25 cellular contexts compared by ENCODE assay signal in the genomic region with DNA sequence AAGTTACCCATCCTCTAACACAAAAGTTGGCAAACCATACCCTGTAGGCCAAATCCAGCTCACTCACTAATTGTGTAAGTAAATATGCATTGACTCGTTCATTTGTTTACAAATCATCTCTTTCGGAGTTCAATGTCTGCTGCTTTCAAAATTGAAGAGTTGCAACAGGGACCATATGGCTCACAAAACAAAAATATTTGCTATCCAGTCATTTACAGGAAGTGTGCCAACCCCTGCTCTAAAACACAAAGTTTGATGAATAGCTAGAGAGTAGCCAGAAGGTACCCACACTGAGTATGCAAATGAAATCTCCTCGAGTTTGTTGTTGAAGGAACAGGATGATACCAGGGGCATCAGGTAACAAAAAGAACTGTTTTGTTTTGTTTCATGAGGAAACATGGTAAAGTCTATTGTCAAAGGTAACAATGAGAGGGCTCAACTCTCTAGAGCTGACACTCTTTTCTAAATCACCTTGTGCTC.
DNase-seq lines count a peak whose midpoint lies in the region; ATAC-seq and TF ChIP-seq lines count a peak whose summit lies in the region.
"Had no signal": no experiment of that assay in that cellular context is flagged by ENCODE, and none has a peak within 500 bp of the region (broad histone marks: within the 10 kb centered on the region; RNA-seq: fewer than 3 reads in every experiment).

No MANE protein-coding gene starts in this region.

- H3K4me1 ChIP-seq in ectodermal cell (ENCODE audit: control insufficient read depth, insufficient read depth, low read length) (peaks cover 6% of the 10 kb centered on the region), neuronal stem cell (ENCODE audit: control insufficient read depth in 2 of 2, insufficient read depth in 1 of 2, low read depth in 1 of 2, low read length in 2 of 2) (peaks cover 2% of the 10 kb centered on the region in 2 donors), spleen (no peaks in the 10 kb centered on the region)
- H3K4me1 ChIP-seq: BLaER1 treated with 17β-estradiol and CSF1 and Interleukin-3, amounts not matched to agents 10 nM and 100 nM; foreskin keratinocyte; left ventricle myocardium inferior; right atrium auricular region; upper lobe of left lung had no signal

- peak overlapping the region; percentile 76 for H3K27ac ChIP-seq in ectodermal cell (ENCODE audit: insufficient read depth, low read depth, low read length, poor library complexity, severe bottlenecking)
- peak overlapping the region; percentile 2 for H3K27ac ChIP-seq in neuronal stem cell (replicated peaks; ENCODE audit: low read length)
- no peak overlapping the region for H3K27ac ChIP-seq in spleen
- H3K27ac ChIP-seq: BLaER1 treated with 17β-estradiol and CSF1 and Interleukin-3, amounts not matched to agents 10 nM and 100 nM; foreskin keratinocyte; left ventricle myocardium inferior; right atrium auricular region; SK-N-MC; upper lobe of left lung had no signal

- ATAC-seq in HG03432 (IDR thresholded peaks at IDR 0.05; ENCODE audit: unreplicated experiment), result no peak
- ATAC-seq: activated CD4-positive, CD25-positive, alpha-beta regulatory T cell treated with anti-CD3 and anti-CD28 coated beads, Interleukin-2, amount 50 U/mL, for 24 hours; foreskin keratinocyte; Panc1; stimulated activated naive CD8-positive, alpha-beta T cell treated with anti-CD3 and anti-CD28 coated beads, Interleukin-15, Interleukin-2, amounts not matched to agents 100 U/mL and 50 U/mL, for 24 hours had no signal

- H3K9me3 ChIP-seq in ectodermal cell (ENCODE audit: control insufficient read depth, low read length) (peaks cover 3% of the 10 kb centered on the region), neuronal stem cell (replicated peaks in 1 of 2; ENCODE audit: control insufficient read depth in 2 of 2, insufficient read depth in 1 of 2, low read depth in 1 of 2, low read length in 2 of 2) (no peaks in the 10 kb centered on the region), spleen (peaks cover 0 to 19% (median 12%) of the 10 kb centered on the region in 8 donors)
- H3K9me3 ChIP-seq: upper lobe of left lung had no signal

- H3K4me2 ChIP-seq in neuronal stem cell (ENCODE audit: insufficient read depth, low read length, poor library complexity, severe bottlenecking), result no peak overlapping the region
- H3K4me2 ChIP-seq: BLaER1 treated with 17β-estradiol and CSF1 and Interleukin-3, amounts not matched to agents 10 nM and 100 nM had no signal

- peak; percentile 11 for DNase-seq in DMS53 (lab: John Stamatoyannopoulos, UW)
- no peak for DNase-seq in DMS53 treated with DMSO at 0.1 percent for 48 hours (lab: John Stamatoyannopoulos, UW; ENCODE audit: unreplicated experiment)
- DNase-seq in NCI-H1694 treated with DMSO at 0.1 percent for 48 hours (lab: John Stamatoyannopoulos, UW), result peak; percentile 20
- no peak for DNase-seq in neuronal stem cell (ENCODE audit: low spot score)
- DNase-seq in activated CD4-positive, alpha-beta T cell treated with anti-CD3 and anti-CD28 coated beads, Interleukin-2, amount 50 U/mL, for 1 hour, result no peak
- DNase-seq in spleen, result no peak
- DNase-seq: 8988T; activated gamma-delta T cell treated with Interleukin-2 at 50 U/mL for 16 hours; cerebellar nuclear complex; DMS79 treated with DMSO at 0.1 percent for 48 hours; foreskin keratinocyte; left ventricle myocardium inferior; NCI-H1092; NCI-H510A treated with DMSO at 0.1 percent for 48 hours; occipital lobe; stimulated activated naive CD8-positive, alpha-beta T cell treated with anti-CD3 and anti-CD28 coated beads, Interleukin-15, Interleukin-2, amounts not matched to agents 100 U/mL and 50 U/mL, for 24 hours; T-helper 9 cell; upper lobe of left lung had no signal

- H2AK5ac ChIP-seq in neuronal stem cell (ENCODE audit: low read depth, low read length), result no peak overlapping the region

- no peak overlapping the region for H3K14ac ChIP-seq in neuronal stem cell (ENCODE audit: low read length)

- H2BK120ac ChIP-seq in neuronal stem cell (ENCODE audit: low read depth, low read length), result no peak overlapping the region

- no peak overlapping the region for H2BK15ac ChIP-seq in neuronal stem cell (ENCODE audit: low read length)

- H2AFZ ChIP-seq in neuronal stem cell (ENCODE audit: low read length), result no peak overlapping the region

- no peaks in the 10 kb centered on the region for H3K27me3 ChIP-seq in ectodermal cell (ENCODE audit: control insufficient read depth, insufficient read depth, low read length, poor library complexity, severe bottlenecking)
- H3K27me3 ChIP-seq in neuronal stem cell (ENCODE audit: control insufficient read depth in 3 of 3, insufficient read depth in 3 of 3, low read depth in 1 of 3, low read length in 3 of 3), result no peaks in the 10 kb centered on the region
- no peaks in the 10 kb centered on the region for H3K27me3 ChIP-seq in spleen (replicated peaks in 1 of 7)
- H3K27me3 ChIP-seq: BLaER1 treated with 17β-estradiol and CSF1 and Interleukin-3, amounts not matched to agents 10 nM and 100 nM; foreskin keratinocyte; right atrium auricular region; upper lobe of left lung had no signal

- 65 to 66% methylated on average over 3 of the region's 3 CpGs for WGBS in ectodermal cell, 2 experiments
- WGBS in neuronal stem cell (ENCODE audit: extremely low coverage in 2 of 2, insufficient read length in 2 of 2, insufficient replicate concordance in 1 of 2), 2 donors, result no CpG with 5 or more reads among the region's 3 CpGs
- WGBS in spleen, 5 donors, result 56 to 80% (median 69%) methylated on average over 3 of the region's 3 CpGs

- no peaks in the 10 kb centered on the region for H3K36me3 ChIP-seq in ectodermal cell (ENCODE audit: control insufficient read depth, insufficient read depth, low read length)
- H3K36me3 ChIP-seq in neuronal stem cell (replicated peaks in 1 of 2; ENCODE audit: control insufficient read depth in 2 of 2, insufficient read depth in 2 of 2, low read length in 2 of 2), result no peaks in the 10 kb centered on the region
- H3K36me3 ChIP-seq in spleen, result no peaks in the 10 kb centered on the region
- H3K36me3 ChIP-seq: BLaER1 treated with 17β-estradiol and CSF1 and Interleukin-3, amounts not matched to agents 10 nM and 100 nM; left ventricle myocardium inferior; right atrium auricular region; upper lobe of left lung had no signal

- H3K4me3 ChIP-seq in ectodermal cell (ENCODE audit: insufficient read depth, low read depth, low read length) (no peak overlapping the region), neuronal stem cell (ENCODE audit: low read length in 2 of 2) (no peak overlapping the region), spleen (no peak overlapping the region)
- H3K4me3 ChIP-seq: BLaER1 treated with 17β-estradiol and CSF1 and Interleukin-3, amounts not matched to agents 10 nM and 100 nM; left ventricle myocardium inferior; right atrium auricular region; SK-N-MC; upper lobe of left lung had no signal

- H2BK12ac ChIP-seq in neuronal stem cell (ENCODE audit: low read length), result no peak overlapping the region

- no peak overlapping the region for H3K9ac ChIP-seq in neuronal stem cell (ENCODE audit: low read depth, low read length, poor library complexity)
- H3K9ac ChIP-seq: BLaER1 treated with 17β-estradiol and CSF1 and Interleukin-3, amounts not matched to agents 10 nM and 100 nM had no signal

- intact Hi-C loops in spleen (cut with DNase I; ENCODE audit: low total_unique reads), result no loop called here

- no peak for TF ChIP-seq POLR2A in spleen (IDR thresholded peaks at IDR 0.05)

- H4K8ac ChIP-seq in neuronal stem cell (ENCODE audit: low read depth, low read length), result no peak overlapping the region

- no peak overlapping the region for H3K18ac ChIP-seq in neuronal stem cell (ENCODE audit: low read length)

- no peaks in the 10 kb centered on the region for H3K79me1 ChIP-seq in neuronal stem cell (ENCODE audit: low read depth, low read length)

- no peak overlapping the region for H3K23ac ChIP-seq in neuronal stem cell (ENCODE audit: low read depth, low read length, poor library complexity)

- no peak overlapping the region for H4K91ac ChIP-seq in neuronal stem cell (ENCODE audit: low read depth, low read length, poor library complexity)

- no peak overlapping the region for H2BK5ac ChIP-seq in neuronal stem cell (ENCODE audit: low read length)

- no peak for TF ChIP-seq CTCF in spleen (IDR thresholded peaks at IDR 0.05 in 8 of 11, conservative IDR thresholded peaks at IDR 0.05 in 3 of 11)

- no peak overlapping the region for H3K4ac ChIP-seq in neuronal stem cell (ENCODE audit: low read length)

Comparison
In these comparisons a context has a peak if more than half of its experiments do, and no peak if none do; other contexts are left out.
1. DNase-seq: peak in DMS53 (single experiment) and NCI-H1694 treated with DMSO at 0.1 percent for 48 hours (single experiment); none in DMS53 treated with DMSO at 0.1 percent for 48 hours (single experiment), neuronal stem cell (single experiment), activated CD4-positive, alpha-beta T cell treated with anti-CD3 and anti-CD28 coated beads, Interleukin-2, amount 50 U/mL, for 1 hour (single experiment) and spleen (single experiment).
2. H3K27ac ChIP-seq: peak in ectodermal cell (single experiment) and neuronal stem cell (single experiment); none in spleen (0 of 8).